In genomic region chr19:34274827-34275625, GRCh38 we compare ENCODE assay signal across 13 cellular contexts. TPM values are rescaled to one million over a fixed set of nuclear protein-coding genes. Genes with fewer than 3 reads are reported as not detected.
A peak's percentile ranks its signal among the peaks of the same experiment; 100 is the strongest.
DNase-seq lines count a peak whose midpoint lies in the region; ATAC-seq and TF ChIP-seq lines count a peak whose summit lies in the region.
"Had no signal": no experiment of that assay in that cellular context is flagged by ENCODE, and none has a peak within 500 bp of the region (broad histone marks: within the 10 kb centered on the region; RNA-seq: fewer than 3 reads in every experiment).

No MANE protein-coding gene starts in this region.

- H3K4me3 Mint-ChIP-seq in activated CD4-positive, alpha-beta T cell treated with anti-CD3 and anti-CD28 coated beads for 36 hours, result no peak overlapping the region
- H3K4me3 Mint-ChIP-seq: stimulated activated naive CD8-positive, alpha-beta T cell treated with anti-CD3 and anti-CD28 coated beads, Interleukin-15, Interleukin-2, amounts not matched to agents 100 ng/mL and 50 ng/mL, for 24 hours had no signal

- no peak for TF ChIP-seq CTCF in tibial artery (IDR thresholded peaks at IDR 0.05)

- H3K36me3 ChIP-seq in tibial artery, result no peaks in the 10 kb centered on the region

- peaks cover 0 to 74% (median 36%) of the 10 kb centered on the region in 4 donors for H3K4me1 ChIP-seq in tibial artery

- peaks cover 3% of the 10 kb centered on the region for H3K9me3 Mint-ChIP-seq in activated CD4-positive, alpha-beta T cell treated with anti-CD3 and anti-CD28 coated beads for 36 hours (ENCODE audit: low read depth)
- H3K9me3 Mint-ChIP-seq: stimulated activated naive CD8-positive, alpha-beta T cell treated with anti-CD3 and anti-CD28 coated beads, Interleukin-15, Interleukin-2, amounts not matched to agents 100 ng/mL and 50 ng/mL, for 24 hours had no signal

- CTCF ChIA-PET in activated CD4-positive, alpha-beta T cell treated with anti-CD3 and anti-CD28 coated beads for 36 hours (lab: Charles Lee), result interaction anchor here (0.6 to 1.0 kb wide), 2 partner anchors 12 to 18 kb away, joined by 3 to 4 read pairs; no protein-coding TSS in a partner anchor

- POLR2A ChIA-PET in activated CD4-positive, alpha-beta T cell treated with anti-CD3 and anti-CD28 coated beads for 36 hours (lab: Charles Lee), result no interaction called here

- ATAC-seq in activated CD4-positive, alpha-beta T cell treated with anti-CD3 and anti-CD28 coated beads for 36 hours, result no peak
- no peak for ATAC-seq in GM21390 (IDR thresholded peaks at IDR 0.05; ENCODE audit: unreplicated experiment)
- ATAC-seq: GM12878 had no signal

- no peaks in the 10 kb centered on the region for H3K27me3 Mint-ChIP-seq in activated CD4-positive, alpha-beta T cell treated with anti-CD3 and anti-CD28 coated beads for 36 hours
- H3K27me3 Mint-ChIP-seq: progenitor cell of endocrine pancreas; stimulated activated naive CD8-positive, alpha-beta T cell treated with anti-CD3 and anti-CD28 coated beads, Interleukin-15, Interleukin-2, amounts not matched to agents 100 ng/mL and 50 ng/mL, for 24 hours had no signal

- DNase-seq in activated CD4-positive, alpha-beta T cell treated with anti-CD3 and anti-CD28 coated beads for 36 hours, result no peak
- no peak for DNase-seq in activated CD4-positive, alpha-beta T cell treated with anti-CD3 and anti-CD28 coated beads for 1 hour
- DNase-seq in astrocyte of the hippocampus (ENCODE audit: low read depth, low spot score) (peak; percentile 84), kidney tubule cell (ENCODE audit: low spot score) (peak; percentile 15), tibial artery (no peak), NCI-H2196 (lab: John Stamatoyannopoulos, UW; ENCODE audit: unreplicated experiment) (no peak), NCI-H187 (lab: John Stamatoyannopoulos, UW) (no peak)
- DNase-seq: 8988T had no signal

- H3K4me3 ChIP-seq in tibial artery, result no peak overlapping the region
- H3K4me3 ChIP-seq: GM12878 had no signal

- H3K36me3 Mint-ChIP-seq in activated CD4-positive, alpha-beta T cell treated with anti-CD3 and anti-CD28 coated beads for 36 hours (ENCODE audit: low read depth), result peaks cover 25% of the 10 kb centered on the region

- no peaks in the 10 kb centered on the region for H3K9me3 ChIP-seq in tibial artery

- peak overlapping the region; percentile 11 for H3K27ac Mint-ChIP-seq in activated CD4-positive, alpha-beta T cell treated with anti-CD3 and anti-CD28 coated beads for 36 hours
- H3K27ac Mint-ChIP-seq: stimulated activated naive CD8-positive, alpha-beta T cell treated with anti-CD3 and anti-CD28 coated beads, Interleukin-15, Interleukin-2, amounts not matched to agents 100 ng/mL and 50 ng/mL, for 24 hours had no signal

- intact Hi-C loops in activated CD4-positive, alpha-beta T cell treated with anti-CD3 and anti-CD28 coated beads for 36 hours (cut with DNase I, micrococcal nuclease), result loop anchor here (5.0 to 10.0 kb wide), 3 partner anchors 42 to 900 kb away; partner anchors contain the start of genes CEBPG (in 1 of the 2) and LSM14A (in 1 of the 2)
- intact Hi-C loops in tibial artery (cut with DNase I; ENCODE audit: low total_unique reads), result no loop called here

- peak overlapping the region; percentile 65 to 75 for H3K27ac ChIP-seq in tibial artery
- H3K27ac ChIP-seq: epithelial cell of prostate had no signal

- H3K4me1 Mint-ChIP-seq in activated CD4-positive, alpha-beta T cell treated with anti-CD3 and anti-CD28 coated beads for 36 hours, result peaks cover 74% of the 10 kb centered on the region

- H3K27me3 ChIP-seq in tibial artery, result no peaks in the 10 kb centered on the region

RNA-seq across cellular contexts. Expression of gene GARRE1, which starts 20.7 kb away (rescaled TPM):
- total RNA-seq in activated CD4-positive, alpha-beta T cell treated with anti-CD3 and anti-CD28 coated beads for 36 hours, result 10 to 100 TPM; 14.6 to 16.1 TPM

Comparison
In these comparisons a context has a peak if more than half of its experiments do, and no peak if none do; other contexts are left out.
1. DNase-seq: peak in astrocyte of the hippocampus (single experiment) and kidney tubule cell (single experiment); none in activated CD4-positive, alpha-beta T cell treated with anti-CD3 and anti-CD28 coated beads for 36 hours (single experiment), activated CD4-positive, alpha-beta T cell treated with anti-CD3 and anti-CD28 coated beads for 1 hour (single experiment), tibial artery (0 of 2), NCI-H2196 (single experiment) and NCI-H187 (0 of 2).